21 cellular contexts compared by ENCODE assay signal in genomic region chr4:8674311-8674885, GRCh38.
DNase-seq lines count a peak whose midpoint lies in the region; ATAC-seq and TF ChIP-seq lines count a peak whose summit lies in the region.
"Had no signal": no experiment of that assay in that cellular context is flagged by ENCODE, and none has a peak within 500 bp of the region (broad histone marks: within the 10 kb centered on the region; RNA-seq: fewer than 3 reads in every experiment).

No MANE protein-coding gene starts in this region.

- DNase-seq in D341Med (ENCODE audit: low spot score), result peak; percentile 14
- DNase-seq in RWPE2 (ENCODE audit: low spot score), result peak; percentile 31
- peak; percentile 40 for DNase-seq in islet precursor cell
- peak; percentile 31 for DNase-seq in posterior vena cava (ENCODE audit: low spot score)
- DNase-seq in ecto neural progenitor cell (ENCODE audit: low spot score), result no peak
- DNase-seq in middle frontal gyrus (ENCODE audit: extremely low spot score, low spot score), result no peak
- DNase-seq: 8988T; ACHN; AML-193; BE2C; CD4-positive, alpha-beta T cell; CD8-positive, alpha-beta memory T cell; DMS53; DND-41; GM23248; H9 had no signal

- no peak for ATAC-seq in RWPE2 (ENCODE audit: low read depth)
- no peak for ATAC-seq in GM18909 (IDR thresholded peaks at IDR 0.05; ENCODE audit: poor library complexity, unreplicated experiment)
- no peak for ATAC-seq in HG03457 (IDR thresholded peaks at IDR 0.05; ENCODE audit: unreplicated experiment)
- ATAC-seq: HCT116 had no signal

- no peak overlapping the region for H3K4me3 ChIP-seq in RWPE2 (ENCODE audit: severe bottlenecking)
- H3K4me3 ChIP-seq: A549; BLaER1 treated with 17β-estradiol and CSF1 and Interleukin-3, amounts not matched to agents 10 nM and 100 nM; GM23248 had no signal

- H3K27me3 ChIP-seq in RWPE2 (ENCODE audit: insufficient read depth, poor library complexity, severe bottlenecking), result peaks cover 16% of the 10 kb centered on the region
- H3K27me3 ChIP-seq: BLaER1 treated with 17β-estradiol and CSF1 and Interleukin-3, amounts not matched to agents 10 nM and 100 nM had no signal

- H3K9me3 ChIP-seq in RWPE2 (ENCODE audit: severe bottlenecking), result no peaks in the 10 kb centered on the region
- H3K9me3 ChIP-seq: A549, BE2C had no signal

- no peak for TF ChIP-seq CTCF in RWPE2 (IDR thresholded peaks at IDR 0.05; ENCODE audit: poor library complexity, severe bottlenecking)

- intact Hi-C loops in posterior vena cava (cut with DNase I), result no loop called here

- no peaks in the 10 kb centered on the region for H3K4me1 ChIP-seq in RWPE2 (ENCODE audit: insufficient read depth, poor library complexity, severe bottlenecking)
- H3K4me1 ChIP-seq: A549; BE2C; BLaER1 treated with 17β-estradiol and CSF1 and Interleukin-3, amounts not matched to agents 10 nM and 100 nM had no signal

- no peaks in the 10 kb centered on the region for H3K36me3 ChIP-seq in RWPE2 (ENCODE audit: low read depth)
- H3K36me3 ChIP-seq: BE2C; BLaER1 treated with 17β-estradiol and CSF1 and Interleukin-3, amounts not matched to agents 10 nM and 100 nM had no signal

- no peak overlapping the region for H3K27ac ChIP-seq in RWPE2 (ENCODE audit: poor library complexity, severe bottlenecking)
- H3K27ac ChIP-seq: A549; BLaER1 treated with 17β-estradiol and CSF1 and Interleukin-3, amounts not matched to agents 10 nM and 100 nM; GM23248 had no signal

Comparison
In these comparisons a context has a peak if more than half of its experiments do, and no peak if none do; other contexts are left out.
1. DNase-seq: peak in D341Med (single experiment), RWPE2 (single experiment), islet precursor cell (single experiment) and posterior vena cava (single experiment); none in ecto neural progenitor cell (single experiment) and middle frontal gyrus (single experiment).